In genomic region chr6:149560736-149561135, GRCh38 we compare ENCODE assay signal across 7 cellular contexts. TPM values are rescaled to one million over a fixed set of nuclear protein-coding genes. Genes with fewer than 3 reads are reported as not detected.
DNase-seq lines count a peak whose midpoint lies in the region; ATAC-seq and TF ChIP-seq lines count a peak whose summit lies in the region.

No MANE protein-coding gene starts in this region.

- ATAC-seq in DND-41 (ENCODE audit: insufficient read depth, low read depth) (peak; percentile 62), HG02623 (IDR thresholded peaks at IDR 0.05; ENCODE audit: unreplicated experiment) (peak; percentile 36), mucosa of descending colon (peak; percentile 42)

- no peaks in the 10 kb centered on the region for H3K9me3 ChIP-seq in DND-41 (ENCODE audit: insufficient read depth, low read length, severe bottlenecking)
- H3K9me3 ChIP-seq in mucosa of descending colon, result no peaks in the 10 kb centered on the region

- H3K27ac ChIP-seq in DND-41 (ENCODE audit: low read length), result no peak overlapping the region

- no peaks in the 10 kb centered on the region for H3K36me3 ChIP-seq in DND-41 (ENCODE audit: insufficient read depth, low read length)
- no peaks in the 10 kb centered on the region for H3K36me3 ChIP-seq in mucosa of descending colon (ENCODE audit: low read depth)

- H3K27me3 Mint-ChIP-seq in activated CD4-positive, alpha-beta memory T cell treated with anti-CD3 and anti-CD28 coated beads, Interleukin-2, amount 10 ng/mL, durations not matched to agents 7 days and 5 days, result peaks cover 41% of the 10 kb centered on the region

- DNase-seq in DND-41 (peak; percentile 31), mucosa of descending colon (peak in 1 of 3 donors; percentile 19), ecto neural progenitor cell (ENCODE audit: low spot score) (no peak), activated gamma-delta T cell (lab: John Stamatoyannopoulos, UW) (no peak), NK-92 (lab: John Stamatoyannopoulos, UW; ENCODE audit: unreplicated experiment) (no peak)
- DNase-seq in activated CD4-positive, alpha-beta memory T cell treated with anti-CD3 and anti-CD28 coated beads, Interleukin-2, amount 10 ng/mL, durations not matched to agents 7 days and 5 days, result peak; percentile 21

- no peaks in the 10 kb centered on the region for H4K20me1 ChIP-seq in DND-41 (ENCODE audit: insufficient read depth, low read length)

- peak; percentile 59 for TF ChIP-seq CTCF in DND-41 (IDR thresholded peaks at IDR 0.05; ENCODE audit: borderline replicate concordance, extremely low read depth, low read length, poor library complexity, severe bottlenecking)
- no peak for TF ChIP-seq CTCF in mucosa of descending colon (IDR thresholded peaks at IDR 0.05)

- POLR2A ChIA-PET in activated CD4-positive, alpha-beta memory T cell treated with anti-CD3 and anti-CD28 coated beads, Interleukin-2, amount 10 ng/mL, durations not matched to agents 7 days and 5 days (lab: Charles Lee), result interaction anchor here (0.6 kb wide), 1 partner anchor 87 kb away, joined by 3 read pairs; the partner anchor contains the start of gene KATNA1

- CTCF ChIA-PET in activated CD4-positive, alpha-beta memory T cell treated with anti-CD3 and anti-CD28 coated beads, Interleukin-2, amount 10 ng/mL, durations not matched to agents 7 days and 5 days (lab: Charles Lee), result interaction anchor here (1.0 to 6.2 kb wide), 4 partner anchors 10 to 75 kb away, joined by 3 to 55 read pairs (median 9); partner anchors contain the start of gene PPIL4

- no peaks in the 10 kb centered on the region for H3K36me3 Mint-ChIP-seq in activated CD4-positive, alpha-beta memory T cell treated with anti-CD3 and anti-CD28 coated beads, Interleukin-2, amount 10 ng/mL, durations not matched to agents 7 days and 5 days (ENCODE audit: low read depth)

- H3K9me3 Mint-ChIP-seq in activated CD4-positive, alpha-beta memory T cell treated with anti-CD3 and anti-CD28 coated beads, Interleukin-2, amount 10 ng/mL, durations not matched to agents 7 days and 5 days, result no peaks in the 10 kb centered on the region

- no peak overlapping the region for H3K4me2 ChIP-seq in DND-41 (ENCODE audit: insufficient read depth, low read length)

- H3K4me1 Mint-ChIP-seq in activated CD4-positive, alpha-beta memory T cell treated with anti-CD3 and anti-CD28 coated beads, Interleukin-2, amount 10 ng/mL, durations not matched to agents 7 days and 5 days, result peaks cover 7% of the 10 kb centered on the region

- no peak overlapping the region for H2AFZ ChIP-seq in DND-41 (ENCODE audit: low read depth, low read length)

- H3K27ac Mint-ChIP-seq in activated CD4-positive, alpha-beta memory T cell treated with anti-CD3 and anti-CD28 coated beads, Interleukin-2, amount 10 ng/mL, durations not matched to agents 7 days and 5 days, result no peak overlapping the region

- H3K79me2 ChIP-seq in DND-41 (ENCODE audit: insufficient read depth, low read length), result no peaks in the 10 kb centered on the region

- H3K4me3 Mint-ChIP-seq in activated CD4-positive, alpha-beta memory T cell treated with anti-CD3 and anti-CD28 coated beads, Interleukin-2, amount 10 ng/mL, durations not matched to agents 7 days and 5 days, result no peak overlapping the region

- H3K9ac ChIP-seq in DND-41 (ENCODE audit: low read depth, low read length), result no peak overlapping the region

- no peak overlapping the region for H3K4me3 ChIP-seq in DND-41 (ENCODE audit: low read depth in 1 of 2, low read length in 2 of 2)
- H3K4me3 ChIP-seq in mucosa of descending colon, result no peak overlapping the region

- intact Hi-C loops in mucosa of descending colon (cut with DNase I, micrococcal nuclease), result no loop called here

- H3K4me1 ChIP-seq in DND-41 (ENCODE audit: insufficient read depth, low read length) (peaks cover 11% of the 10 kb centered on the region), mucosa of descending colon (ENCODE audit: low read depth) (no peaks in the 10 kb centered on the region)

- peaks cover 8% of the 10 kb centered on the region for H3K27me3 ChIP-seq in DND-41 (ENCODE audit: insufficient read depth, low read length, poor library complexity)

RNA-seq across cellular contexts. Expression of gene GINM1, which starts 5.4 kb away (rescaled TPM):
- 10 to 100 TPM; 18.1 to 18.4 TPM for total RNA-seq in activated CD4-positive, alpha-beta memory T cell treated with anti-CD3 and anti-CD28 coated beads, Interleukin-2, amount 10 ng/mL, durations not matched to agents 7 days and 5 days
- 10 to 100 TPM; 45.6 to 64.6 (median 48.4) TPM for total RNA-seq in mucosa of descending colon

RNA-seq across cellular contexts. Expression of gene PPIL4, which starts 14.9 kb away (rescaled TPM):
- total RNA-seq in activated CD4-positive, alpha-beta memory T cell treated with anti-CD3 and anti-CD28 coated beads, Interleukin-2, amount 10 ng/mL, durations not matched to agents 7 days and 5 days, result 10 to 100 TPM; 17.0 to 18.3 TPM
- total RNA-seq in mucosa of descending colon, result 10 to 100 TPM; 16.4 to 25.6 (median 21.5) TPM

Comparison
In these comparisons a context has a peak if more than half of its experiments do, and no peak if none do; other contexts are left out.
1. DNase-seq: peak in DND-41 (single experiment) and activated CD4-positive, alpha-beta memory T cell treated with anti-CD3 and anti-CD28 coated beads, Interleukin-2, amount 10 ng/mL, durations not matched to agents 7 days and 5 days (single experiment); none in ecto neural progenitor cell (single experiment), activated gamma-delta T cell (single experiment) and NK-92 (single experiment).
2. Peak in every context shown above with its lines, with median percentiles within 50 percentile points of each other: ATAC-seq.